In genomic region chr14:30826070-30826469, GRCh38 we compare ENCODE assay signal across 25 cellular contexts.
"Had no signal": no experiment of that assay in that cellular context is flagged by ENCODE, and none has a peak within 500 bp of the region (broad histone marks: within the 10 kb centered on the region; RNA-seq: fewer than 3 reads in every experiment).

No MANE protein-coding gene starts in this region.

- H3K27ac ChIP-seq: colonic mucosa, esophagus squamous epithelium, gastrocnemius medialis, heart right ventricle, left lung, lower lobe of right lung had no signal

- FAIRE-seq: endometrium, islet of Langerhans, keratinocyte had no signal

- ATAC-seq: effector memory CD8-positive, alpha-beta T cell; esophagus mucosa; gastrocnemius medialis; heart right ventricle; left cardiac atrium; left lung; left ventricle myocardium superior; lower lobe of right lung; mucosa of descending colon; naive thymus-derived CD8-positive, alpha-beta T cell had no signal

- H3K36me3 ChIP-seq: colonic mucosa, esophagus squamous epithelium, gastrocnemius medialis, heart right ventricle, left lung, lower lobe of right lung had no signal

- H3K4me1 ChIP-seq: colonic mucosa, esophagus squamous epithelium, gastrocnemius medialis, heart right ventricle, left lung, lower lobe of right lung had no signal

- DNase-seq: colonic mucosa; cortex of kidney; effector CD8-positive, alpha-beta T cell; effector memory CD8-positive, alpha-beta T cell; endodermal cell; esophagus squamous epithelium; foreskin fibroblast; foreskin melanocyte; gastrocnemius medialis; glutamatergic neuron; head of caudate nucleus; heart right ventricle; hippocampal formation; left cardiac atrium; left lung; left ventricle myocardium superior; lower lobe of right lung; mesenchymal stem cell; mucosa of descending colon; naive B cell; naive thymus-derived CD8-positive, alpha-beta T cell had no signal

- H3K9me3 ChIP-seq: colonic mucosa, gastrocnemius medialis had no signal

- H3K4me3 ChIP-seq: colonic mucosa, esophagus squamous epithelium, gastrocnemius medialis, heart right ventricle, left lung, lower lobe of right lung, mucosa of descending colon had no signal

- H3K27me3 ChIP-seq: colonic mucosa, esophagus squamous epithelium, gastrocnemius medialis, heart right ventricle, left lung had no signal
